Comparison of ENCODE assay signal across 12 cellular contexts in genomic region chr13:28012896-28013295, GRCh38. TPM values are rescaled to one million over a fixed set of nuclear protein-coding genes. Genes with fewer than 3 reads are reported as not detected.
DNase-seq lines count a peak whose midpoint lies in the region; ATAC-seq and TF ChIP-seq lines count a peak whose summit lies in the region.
"Had no signal": no experiment of that assay in that cellular context is flagged by ENCODE, and none has a peak within 500 bp of the region (broad histone marks: within the 10 kb centered on the region; RNA-seq: fewer than 3 reads in every experiment).

No MANE protein-coding gene starts in this region.

- H3K4me1 Mint-ChIP-seq in chondrocyte (ENCODE audit: low read depth): no peaks in the 10 kb centered on the region

- H3K36me3 ChIP-seq in PC-3 (ENCODE audit: low read depth, low read length): no peaks in the 10 kb centered on the region
- no peaks in the 10 kb centered on the region for H3K36me3 ChIP-seq in smooth muscle cell (ENCODE audit: low read depth)
- no peaks in the 10 kb centered on the region for H3K36me3 ChIP-seq in psoas muscle (ENCODE audit: insufficient read depth in 1 of 2, low read depth in 1 of 2)

- 0 out of 2 replicates have a peak, but pooled peaks cover 4% of the 10 kb centered on the region for H3K27me3 ChIP-seq in PC-3 (ENCODE audit: low read length)
- H3K27me3 ChIP-seq in smooth muscle cell (ENCODE audit: low read depth): peaks cover 9% of the 10 kb centered on the region
- H3K27me3 ChIP-seq in psoas muscle (ENCODE audit: insufficient read depth in 3 of 3, low read length in 2 of 3): peaks cover 0 to 7% (median 3%) of the 10 kb centered on the region in 3 donors

- peak overlapping the region; percentile 53 for H3K27ac ChIP-seq in PC-3 (ENCODE audit: low read length)
- H3K27ac ChIP-seq in smooth muscle cell (ENCODE audit: low read depth): no peak overlapping the region
- H3K27ac ChIP-seq in psoas muscle: no peak overlapping the region

- POLR2A ChIA-PET in PC-3 (lab: Charles Lee; ENCODE audit: unreplicated experiment): interaction anchor here (0.6 kb wide), 2 partner anchors 360 to 380 kb away, joined by 5 to 10 read pairs; no protein-coding TSS in a partner anchor

- intact Hi-C loops in PC-3 (cut with micrococcal nuclease): no loop called here
- intact Hi-C loops in psoas muscle (cut with DNase I): no loop called here

- no peaks in the 10 kb centered on the region for H3K36me3 Mint-ChIP-seq in chondrocyte (ENCODE audit: low read depth)

- no peaks in the 10 kb centered on the region for H3K79me2 ChIP-seq in PC-3 (ENCODE audit: low read length)
- H3K79me2 ChIP-seq in smooth muscle cell (ENCODE audit: low read depth): no peaks in the 10 kb centered on the region

- no peak overlapping the region for H3K27ac Mint-ChIP-seq in chondrocyte (ENCODE audit: unreplicated experiment)
- H3K27ac Mint-ChIP-seq: CD4-positive, alpha-beta T cell had no signal

- ATAC-seq in GM18499 (IDR thresholded peaks at IDR 0.05; ENCODE audit: insufficient read depth, unreplicated experiment) (peak; percentile 93), GM19467 (IDR thresholded peaks at IDR 0.05; ENCODE audit: unreplicated experiment) (peak; percentile 78), HG02981 (IDR thresholded peaks at IDR 0.05; ENCODE audit: unreplicated experiment) (peak; percentile 85), PC-3 (peak; percentile 42), psoas muscle (no peak)

- TF ChIP-seq CTCF in PC-3 (conservative IDR thresholded peaks at IDR 0.05; ENCODE audit: low read depth, low read length): no peak
- TF ChIP-seq CTCF in smooth muscle cell (IDR thresholded peaks at IDR 0.05; ENCODE audit: borderline replicate concordance, insufficient read depth, poor library complexity, severe bottlenecking): no peak
- TF ChIP-seq CTCF in psoas muscle (IDR thresholded peaks at IDR 0.05): no peak
- TF ChIP-seq CTCF in chondrocyte (IDR thresholded peaks at IDR 0.05): no peak

- H3F3A ChIP-seq in PC-3 (ENCODE audit: low read length, unreplicated experiment) (no peaks in the 10 kb centered on the region), smooth muscle cell (ENCODE audit: low read depth) (no peaks in the 10 kb centered on the region)

- H3K9ac ChIP-seq in PC-3 (ENCODE audit: low read length) (no peak overlapping the region), smooth muscle cell (ENCODE audit: low read depth) (no peak overlapping the region)

- no peak overlapping the region for H3K4me3 Mint-ChIP-seq in chondrocyte (ENCODE audit: unreplicated experiment)
- H3K4me3 Mint-ChIP-seq: CD4-positive, alpha-beta T cell had no signal

- H3K4me3 ChIP-seq in PC-3 (ENCODE audit: low read length) (no peak overlapping the region), smooth muscle cell (no peak overlapping the region), psoas muscle (no peak overlapping the region)

- H3K4me2 ChIP-seq in PC-3 (ENCODE audit: low read length) (peak overlapping the region; percentile 10; the same call in 1 of the 2 replicates), smooth muscle cell (no peak overlapping the region)

- DNase-seq in PC-3: peak; percentile 69
- DNase-seq in smooth muscle cell (lab: John Stamatoyannopoulos, UW; ENCODE audit: unreplicated experiment): no peak
- DNase-seq in psoas muscle: no peak
- no peak for DNase-seq in A172 (ENCODE audit: low spot score)
- DNase-seq in chondrocyte (ENCODE audit: low spot score): no peak
- DNase-seq: activated naive CD4-positive, alpha-beta T cell treated with anti-CD3 and anti-CD28 coated beads, Interleukin-2, amount 50 U/mL, for 16 hours; CD4-positive, alpha-beta T cell; occipital lobe had no signal

- no peaks in the 10 kb centered on the region for H3K9me3 ChIP-seq in PC-3 (ENCODE audit: low read length)
- H3K9me3 ChIP-seq in smooth muscle cell (replicated peaks; ENCODE audit: low read depth): no peaks in the 10 kb centered on the region
- no peaks in the 10 kb centered on the region for H3K9me3 ChIP-seq in psoas muscle

- CTCF ChIA-PET in PC-3 (lab: Charles Lee): no interaction called here

- BruUV-seq in PC-3 (replicated peaks; lab: Mats Ljungman, UMichigan): no TSS peak

- peaks cover 33% of the 10 kb centered on the region for H3K27me3 Mint-ChIP-seq in chondrocyte (ENCODE audit: low read depth)

- H4K20me1 ChIP-seq in PC-3 (ENCODE audit: low read length) (no peaks in the 10 kb centered on the region), smooth muscle cell (ENCODE audit: low read depth) (no peaks in the 10 kb centered on the region)

- H2AFZ ChIP-seq in PC-3 (ENCODE audit: low read length) (no peak overlapping the region), smooth muscle cell (ENCODE audit: low read depth) (no peak overlapping the region)

- no peaks in the 10 kb centered on the region for H3K9me2 ChIP-seq in PC-3 (replicated peaks; ENCODE audit: low read length)

- peaks cover 15% of the 10 kb centered on the region for H3K4me1 ChIP-seq in PC-3 (ENCODE audit: insufficient read depth, low read length)
- no peaks in the 10 kb centered on the region for H3K4me1 ChIP-seq in smooth muscle cell (ENCODE audit: low read depth)
- no peaks in the 10 kb centered on the region for H3K4me1 ChIP-seq in psoas muscle

- H3K9me3 Mint-ChIP-seq in chondrocyte (ENCODE audit: low read depth): no peaks in the 10 kb centered on the region
- H3K9me3 Mint-ChIP-seq: CD4-positive, alpha-beta T cell had no signal

RNA-seq across cellular contexts. Expression of gene URAD, which starts 24.4 kb away (rescaled TPM):
- total RNA-seq in PC-3 (2014; rRNA removed) (not detected in 2 replicates), smooth muscle cell (not detected in 2 replicates), psoas muscle (not detected), chondrocyte (not detected in 3 replicates)
- polyA plus RNA-seq in smooth muscle cell (not detected in 2 replicates), psoas muscle (not detected)
- not detected in 2 replicates for total RNA-seq in A172 (2014; rRNA removed; shearing (Covaris generic))
- total RNA-seq: CD4-positive, alpha-beta T cell; occipital lobe; ureter had no signal

RNA-seq across cellular contexts. Expression of gene CDX2, which starts 43.8 kb away (rescaled TPM):
- total RNA-seq in PC-3 (2014; rRNA removed): 0.62 TPM in 1 of 2 replicates, not detected in the other
- 0.04 and 0.18 TPM in 2 replicates for total RNA-seq in smooth muscle cell
- 0.31 and 0.45 TPM in 2 replicates for polyA plus RNA-seq in smooth muscle cell
- total RNA-seq in psoas muscle: not detected
- under 1 TPM in 1 of 3 donors, not detected in 2; 0.03 TPM for polyA plus RNA-seq in psoas muscle
- not detected in 2 replicates for total RNA-seq in A172 (2014; rRNA removed; shearing (Covaris generic))
- total RNA-seq in chondrocyte: not detected in 3 replicates
- total RNA-seq: CD4-positive, alpha-beta T cell; occipital lobe; ureter had no signal

Comparison
In these comparisons a context has a peak if more than half of its experiments do, and no peak if none do; other contexts are left out.
1. ATAC-seq: peak in GM18499 (single experiment), GM19467 (single experiment), HG02981 (single experiment) and PC-3 (single experiment); none in psoas muscle (0 of 4).